In the genomic region with DNA sequence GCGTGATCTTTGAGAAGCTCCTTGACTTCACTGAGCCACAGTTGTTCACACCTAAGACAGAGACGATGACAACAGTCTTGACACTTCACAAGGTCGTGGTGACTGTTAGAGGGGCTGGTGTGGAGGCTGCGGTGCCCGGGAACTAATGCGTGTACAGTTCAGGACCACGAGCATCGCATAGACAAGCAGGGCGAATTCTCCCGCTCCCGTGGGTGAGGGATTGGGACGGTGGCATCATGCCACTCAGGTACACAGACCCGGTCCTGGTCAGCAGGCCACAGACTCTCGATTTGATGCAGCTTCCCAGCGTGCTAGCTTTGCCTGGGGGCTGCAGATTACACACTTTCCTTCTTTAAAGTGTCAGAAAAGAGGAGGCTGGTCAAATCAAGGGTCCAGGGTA, we compare ENCODE assay signal across 19 cellular contexts. TPM values are rescaled to one million over a fixed set of nuclear protein-coding genes. Genes with fewer than 3 reads are reported as not detected.
DNase-seq lines count a peak whose midpoint lies in the region; ATAC-seq, FAIRE-seq and TF ChIP-seq lines count a peak whose summit lies in the region.
"Had no signal": no experiment of that assay in that cellular context is flagged by ENCODE, and none has a peak within 500 bp of the region (broad histone marks: within the 10 kb centered on the region; RNA-seq: fewer than 3 reads in every experiment).

No MANE protein-coding gene starts in this region.

- H3K36me3 Mint-ChIP-seq in activated naive CD8-positive, alpha-beta T cell treated with anti-CD3 and anti-CD28 coated beads, Interleukin-2, amount 10 ng/mL, durations not matched to agents 7 days and 5 days = no peaks in the 10 kb centered on the region
- H3K36me3 Mint-ChIP-seq in activated naive CD8-positive, alpha-beta T cell treated with anti-CD3 and anti-CD28 coated beads, Interleukin-2, amount 50 U/mL, for 24 hours (ENCODE audit: low read depth) = no peaks in the 10 kb centered on the region
- no peaks in the 10 kb centered on the region for H3K36me3 Mint-ChIP-seq in chondrocyte (ENCODE audit: low read depth)
- peaks cover 16% of the 10 kb centered on the region for H3K36me3 Mint-ChIP-seq in nephron (ENCODE audit: low read depth)

- H3K27ac Mint-ChIP-seq in activated naive CD8-positive, alpha-beta T cell treated with anti-CD3 and anti-CD28 coated beads, Interleukin-2, amount 10 ng/mL, durations not matched to agents 7 days and 5 days = no peak overlapping the region
- no peak overlapping the region for H3K27ac Mint-ChIP-seq in activated naive CD8-positive, alpha-beta T cell treated with anti-CD3 and anti-CD28 coated beads, Interleukin-2, amount 50 U/mL, for 24 hours
- H3K27ac Mint-ChIP-seq in chondrocyte (ENCODE audit: unreplicated experiment) (peak overlapping the region; percentile 73), nephron (peak overlapping the region; percentile 84 to 97 (median 86))
- H3K27ac Mint-ChIP-seq: effector memory CD8-positive, alpha-beta T cell had no signal

- TF ChIP-seq CTCF in chondrocyte (IDR thresholded peaks at IDR 0.05) (no peak), nephron (IDR thresholded peaks at IDR 0.05; ENCODE audit: unreplicated experiment in 3 of 3) (no peak)

- POLR2A ChIA-PET in activated naive CD8-positive, alpha-beta T cell treated with anti-CD3 and anti-CD28 coated beads, Interleukin-2, amount 10 ng/mL, durations not matched to agents 7 days and 5 days (lab: Charles Lee) = no interaction called here

- no peaks in the 10 kb centered on the region for H3K9me3 Mint-ChIP-seq in activated naive CD8-positive, alpha-beta T cell treated with anti-CD3 and anti-CD28 coated beads, Interleukin-2, amount 10 ng/mL, durations not matched to agents 7 days and 5 days
- no peaks in the 10 kb centered on the region for H3K9me3 Mint-ChIP-seq in activated naive CD8-positive, alpha-beta T cell treated with anti-CD3 and anti-CD28 coated beads, Interleukin-2, amount 50 U/mL, for 24 hours
- no peaks in the 10 kb centered on the region for H3K9me3 Mint-ChIP-seq in chondrocyte (ENCODE audit: low read depth)
- H3K9me3 Mint-ChIP-seq in nephron = no peaks in the 10 kb centered on the region
- H3K9me3 Mint-ChIP-seq: central memory CD8-positive, alpha-beta T cell; effector memory CD8-positive, alpha-beta T cell; neural crest cell had no signal

- no peak for DNase-seq in activated naive CD8-positive, alpha-beta T cell treated with anti-CD3 and anti-CD28 coated beads, Interleukin-2, amount 10 ng/mL, durations not matched to agents 7 days and 5 days
- DNase-seq in activated naive CD8-positive, alpha-beta T cell treated with anti-CD3 and anti-CD28 coated beads, Interleukin-2, amount 50 U/mL, for 24 hours = no peak
- no peak for DNase-seq in chondrocyte (ENCODE audit: low spot score)
- no peak for DNase-seq in urothelium cell line (ENCODE audit: low spot score)
- DNase-seq in cortex of kidney (lab: John Stamatoyannopoulos, UW) = no peak
- no peak for DNase-seq in HK-2 (ENCODE audit: unreplicated experiment)
- no peak for DNase-seq in NCI-H128 (lab: John Stamatoyannopoulos, UW; ENCODE audit: unreplicated experiment)
- DNase-seq: adrenal gland; DMS79; effector memory CD8-positive, alpha-beta T cell; heart right ventricle; MG63; retina; trophoblast cell had no signal

- peak overlapping the region; percentile 56 for H3K4me3 Mint-ChIP-seq in activated naive CD8-positive, alpha-beta T cell treated with anti-CD3 and anti-CD28 coated beads, Interleukin-2, amount 10 ng/mL, durations not matched to agents 7 days and 5 days
- H3K4me3 Mint-ChIP-seq in activated naive CD8-positive, alpha-beta T cell treated with anti-CD3 and anti-CD28 coated beads, Interleukin-2, amount 50 U/mL, for 24 hours = no peak overlapping the region
- H3K4me3 Mint-ChIP-seq in chondrocyte (ENCODE audit: unreplicated experiment) = no peak overlapping the region
- peak overlapping the region in 2 of 3 experiments; percentile 7 to 45 for H3K4me3 Mint-ChIP-seq in nephron
- H3K4me3 Mint-ChIP-seq: central memory CD8-positive, alpha-beta T cell had no signal

- peaks cover 18% of the 10 kb centered on the region for H3K4me1 Mint-ChIP-seq in activated naive CD8-positive, alpha-beta T cell treated with anti-CD3 and anti-CD28 coated beads, Interleukin-2, amount 10 ng/mL, durations not matched to agents 7 days and 5 days
- H3K4me1 Mint-ChIP-seq in activated naive CD8-positive, alpha-beta T cell treated with anti-CD3 and anti-CD28 coated beads, Interleukin-2, amount 50 U/mL, for 24 hours = peaks cover 25% of the 10 kb centered on the region
- H3K4me1 Mint-ChIP-seq in chondrocyte (ENCODE audit: low read depth) (peaks cover 81% of the 10 kb centered on the region), nephron (peaks cover 74% of the 10 kb centered on the region)

- H3K27me3 Mint-ChIP-seq in activated naive CD8-positive, alpha-beta T cell treated with anti-CD3 and anti-CD28 coated beads, Interleukin-2, amount 10 ng/mL, durations not matched to agents 7 days and 5 days = no peaks in the 10 kb centered on the region
- H3K27me3 Mint-ChIP-seq in activated naive CD8-positive, alpha-beta T cell treated with anti-CD3 and anti-CD28 coated beads, Interleukin-2, amount 50 U/mL, for 24 hours = peaks cover 2% of the 10 kb centered on the region
- H3K27me3 Mint-ChIP-seq in chondrocyte (ENCODE audit: low read depth) = no peaks in the 10 kb centered on the region
- H3K27me3 Mint-ChIP-seq in nephron (ENCODE audit: low read depth) = peaks cover 3% of the 10 kb centered on the region

- no peak for ATAC-seq in activated naive CD8-positive, alpha-beta T cell treated with anti-CD3 and anti-CD28 coated beads, Interleukin-2, amount 10 ng/mL, durations not matched to agents 7 days and 5 days (ENCODE audit: low read depth)
- ATAC-seq in activated naive CD8-positive, alpha-beta T cell treated with anti-CD3 and anti-CD28 coated beads, Interleukin-2, amount 50 U/mL, for 24 hours = no peak
- ATAC-seq: effector memory CD8-positive, alpha-beta T cell; heart right ventricle; HepG2 had no signal

- peak; percentile 84 for FAIRE-seq in urothelium cell line (lab: Jason Lieb, UNC)
- FAIRE-seq: HepG2 had no signal

RNA-seq across cellular contexts. Expression of a gene that starts 24.7 kb away (rescaled TPM):
- total RNA-seq in activated naive CD8-positive, alpha-beta T cell treated with anti-CD3 and anti-CD28 coated beads, Interleukin-2, amount 10 ng/mL, durations not matched to agents 7 days and 5 days = under 1 TPM in 1 of 2 experiments, not detected in 1; 0.23 TPM
- 0.67 to 2.3 TPM (median 1.3 TPM) in 3 replicates for total RNA-seq in chondrocyte
- total RNA-seq: activated CD8-positive, alpha-beta memory T cell treated with anti-CD3 and anti-CD28 coated beads for 36 hours; HepG2 had no signal

RNA-seq across cellular contexts. Expression of a gene that starts 37.6 kb away (rescaled TPM):
- total RNA-seq in activated naive CD8-positive, alpha-beta T cell treated with anti-CD3 and anti-CD28 coated beads, Interleukin-2, amount 10 ng/mL, durations not matched to agents 7 days and 5 days = 10 to 100 TPM; 87.8 to 94.3 TPM
- total RNA-seq in chondrocyte = 45.1 to 51.2 TPM (median 49.6 TPM) in 3 replicates

RNA-seq across cellular contexts. Expression of a gene that starts 46.9 kb away (rescaled TPM):
- total RNA-seq in activated naive CD8-positive, alpha-beta T cell treated with anti-CD3 and anti-CD28 coated beads, Interleukin-2, amount 10 ng/mL, durations not matched to agents 7 days and 5 days = 1 to 10 TPM; 5.0 to 6.0 TPM
- 429 to 540 TPM (median 535 TPM) in 3 replicates for total RNA-seq in chondrocyte

Comparison
In these comparisons a context has a peak if more than half of its experiments do, and no peak if none do; other contexts are left out.
1. H3K4me3 Mint-ChIP-seq: peak in activated naive CD8-positive, alpha-beta T cell treated with anti-CD3 and anti-CD28 coated beads, Interleukin-2, amount 10 ng/mL, durations not matched to agents 7 days and 5 days (single experiment) and nephron (2 of 3); none in activated naive CD8-positive, alpha-beta T cell treated with anti-CD3 and anti-CD28 coated beads, Interleukin-2, amount 50 U/mL, for 24 hours (single experiment) and chondrocyte (single experiment).
2. H3K27ac Mint-ChIP-seq: peak in chondrocyte (single experiment) and nephron (3 of 3); none in activated naive CD8-positive, alpha-beta T cell treated with anti-CD3 and anti-CD28 coated beads, Interleukin-2, amount 10 ng/mL, durations not matched to agents 7 days and 5 days (single experiment) and activated naive CD8-positive, alpha-beta T cell treated with anti-CD3 and anti-CD28 coated beads, Interleukin-2, amount 50 U/mL, for 24 hours (single experiment).
3. RNA of a gene that starts 46.9 kb away (total RNA-seq): 429 to 540 TPM in chondrocyte; 5.0 to 6.0 TPM in activated naive CD8-positive, alpha-beta T cell treated with anti-CD3 and anti-CD28 coated beads, Interleukin-2, amount 10 ng/mL, durations not matched to agents 7 days and 5 days; every median in the first group is over 10 times any median in the second.